In genomic region chr7:136102881-136103280, GRCh38 we compare ENCODE assay signal across 18 cellular contexts.
DNase-seq lines count a peak whose midpoint lies in the region; ATAC-seq and TF ChIP-seq lines count a peak whose summit lies in the region.
"Had no signal": no experiment of that assay in that cellular context is flagged by ENCODE, and none has a peak within 500 bp of the region (broad histone marks: within the 10 kb centered on the region; RNA-seq: fewer than 3 reads in every experiment).

No MANE protein-coding gene starts in this region.

- H3K27ac ChIP-seq in HCT116 (ENCODE audit: low read depth, low read length) (no peak overlapping the region), RWPE2 (ENCODE audit: poor library complexity, severe bottlenecking) (no peak overlapping the region)
- H3K27ac ChIP-seq: HL-60 had no signal

- H3K36me3 ChIP-seq in HCT116 (ENCODE audit: control insufficient read depth in 1 of 2, insufficient read depth in 2 of 2, low read length in 2 of 2) (no peaks in the 10 kb centered on the region), RWPE2 (ENCODE audit: low read depth) (no peaks in the 10 kb centered on the region)

- no peaks in the 10 kb centered on the region for H4K20me1 ChIP-seq in HCT116 (ENCODE audit: insufficient read depth)

- H3K4me1 ChIP-seq in HCT116 (ENCODE audit: control insufficient read depth in 1 of 2, insufficient read depth in 2 of 2, low read length in 2 of 2) (no peaks in the 10 kb centered on the region), RWPE2 (ENCODE audit: insufficient read depth, poor library complexity, severe bottlenecking) (no peaks in the 10 kb centered on the region)

- BruUV-seq in HCT116 (replicated peaks; lab: Mats Ljungman, UMichigan) = no TSS peak

- H3K4me2 ChIP-seq in HCT116 (ENCODE audit: low read length) = no peak overlapping the region

- TF ChIP-seq POLR2A in HCT116 (IDR thresholded peaks at IDR 0.05; ENCODE audit: borderline replicate concordance, extremely low read depth, insufficient read depth, insufficient read length) = no peak

- no peaks in the 10 kb centered on the region for H3K9me2 ChIP-seq in HCT116 (ENCODE audit: insufficient read depth)

- H3K27me3 Mint-ChIP-seq in neural crest cell (ENCODE audit: low read depth) = no peaks in the 10 kb centered on the region

- no peaks in the 10 kb centered on the region for H3K9me3 ChIP-seq in HCT116 (ENCODE audit: control insufficient read depth in 1 of 2, insufficient read depth in 1 of 2, low read depth in 1 of 2, low read length in 2 of 2)
- no peaks in the 10 kb centered on the region for H3K9me3 ChIP-seq in RWPE2 (ENCODE audit: severe bottlenecking)

- TF ChIP-seq CTCF in HCT116 (IDR thresholded peaks at IDR 0.05 in 2 of 3, conservative IDR thresholded peaks at IDR 0.05 in 1 of 3; ENCODE audit: borderline replicate concordance in 1 of 3, insufficient read depth in 1 of 3, low read depth in 2 of 3, low read length in 2 of 3) (no peak), RWPE2 (IDR thresholded peaks at IDR 0.05; ENCODE audit: poor library complexity, severe bottlenecking) (no peak), neural crest cell (conservative IDR thresholded peaks at IDR 0.05) (no peak)

- no peak overlapping the region for H3K9ac ChIP-seq in HCT116 (ENCODE audit: low read length)

- H3K4me1 Mint-ChIP-seq in neural crest cell = no peaks in the 10 kb centered on the region

- H3K27me3 ChIP-seq in HCT116 (ENCODE audit: insufficient read depth, low read length) = no peaks in the 10 kb centered on the region
- no peaks in the 10 kb centered on the region for H3K27me3 ChIP-seq in RWPE2 (ENCODE audit: insufficient read depth, poor library complexity, severe bottlenecking)

- H3K27ac Mint-ChIP-seq in neural crest cell (ENCODE audit: unreplicated experiment) = peak overlapping the region; percentile 78

- peaks cover 2% of the 10 kb centered on the region for H3K36me3 Mint-ChIP-seq in neural crest cell (ENCODE audit: low read depth)

- intact Hi-C loops in HCT116 (cut with micrococcal nuclease) = no loop called here

- CTCF ChIA-PET in HCT116 (lab: Charles Lee) = no interaction called here

- H3K4me3 ChIP-seq in HCT116 (replicated peaks in 1 of 2; ENCODE audit: low read depth in 1 of 2, low read length in 2 of 2) (no peak overlapping the region), RWPE2 (ENCODE audit: severe bottlenecking) (no peak overlapping the region)

- no peak overlapping the region for H3K4me3 Mint-ChIP-seq in neural crest cell

- ATAC-seq in HCT116 (0 out of 2 replicates have a peak, but pooled peaks have one; percentile 42), RWPE2 (ENCODE audit: low read depth) (peak; percentile 44; the same call in 1 of the 3 replicates), HG03095 (IDR thresholded peaks at IDR 0.05; ENCODE audit: unreplicated experiment) (no peak), HG02571 (IDR thresholded peaks at IDR 0.05; ENCODE audit: unreplicated experiment) (no peak)
- ATAC-seq: Panc1, SK-N-SH treated with all-trans-retinoic acid at 6 μM for 48 hours had no signal

- H2AFZ ChIP-seq in HCT116 (ENCODE audit: low read depth, low read length, poor library complexity, severe bottlenecking) = no peak overlapping the region

- no peak for TF ChIP-seq RAD21 in HCT116 (IDR thresholded peaks at IDR 0.05; ENCODE audit: low read depth)

- POLR2A ChIA-PET in HCT116 (lab: Charles Lee) = no interaction called here

- DNase-seq in Caki2 (ENCODE audit: low read depth) (peak; percentile 14), HCT116 (ENCODE audit: low read depth, low spot score) (no peak), RWPE2 (ENCODE audit: low spot score) (no peak), neural crest cell (ENCODE audit: low read depth, low spot score) (no peak), NCI-H2029 (lab: John Stamatoyannopoulos, UW) (no peak), NCI-H1417 (lab: John Stamatoyannopoulos, UW) (no peak)
- DNase-seq: C1 segment of cervical spinal cord, GOT3, KBM-7, NCI-H1048, NCI-H1694, NCI-H748 treated with DMSO at 0.1 percent for 48 hours, SHP77 had no signal

- in situ Hi-C loops in Caki2 (cut with HindIII; ENCODE audit: low pct_unique_long_range_greater_than_20kb, low sequenced_read_pairs) = no loop called here

- peaks cover 10% of the 10 kb centered on the region for H3K9me3 Mint-ChIP-seq in neural crest cell

- RAD21 ChIA-PET in HCT116 (lab: Charles Lee; ENCODE audit: low non-redundant PET in 1 of 2, low total read pairs in 2 of 2, uncharacterized antibody in 2 of 2, unreplicated experiment in 2 of 2) = no interaction called here

- H3K79me2 ChIP-seq in HCT116 (ENCODE audit: insufficient read depth, low read length) = no peaks in the 10 kb centered on the region

TF ChIP-seq in HCT116, 20 proteins besides CTCF, POLR2A, EP300 and RAD21:
- TF ChIP-seq SP1 (IDR thresholded peaks at IDR 0.05; ENCODE audit: low read depth) (no peak), ZNF274 (IDR thresholded peaks at IDR 0.05; ENCODE audit: low read depth, low read length) (no peak), EGR1 (IDR thresholded peaks at IDR 0.05; ENCODE audit: low read depth) (no peak), ATF3 (IDR thresholded peaks at IDR 0.05) (no peak), SIN3A (IDR thresholded peaks at IDR 0.05; ENCODE audit: low read depth) (no peak), POLR2AphosphoS5 (IDR thresholded peaks at IDR 0.05; ENCODE audit: low read depth, low read length) (no peak), EZH2phosphoT487 (IDR thresholded peaks at IDR 0.05; ENCODE audit: borderline replicate concordance) (no peak), JUND (IDR thresholded peaks at IDR 0.05) (no peak), CBX3 (IDR thresholded peaks at IDR 0.05; ENCODE audit: low read depth) (no peak), MAX (IDR thresholded peaks at IDR 0.05) (no peak), ZFX (IDR thresholded peaks at IDR 0.05) (no peak)

Comparison
In these comparisons a context has a peak if more than half of its experiments do, and no peak if none do; other contexts are left out.
1. ATAC-seq: peak in HCT116 (single experiment) and RWPE2 (single experiment); none in HG03095 (single experiment) and HG02571 (single experiment).